ENCODE assay signal across 8 cellular contexts in the genomic region with DNA sequence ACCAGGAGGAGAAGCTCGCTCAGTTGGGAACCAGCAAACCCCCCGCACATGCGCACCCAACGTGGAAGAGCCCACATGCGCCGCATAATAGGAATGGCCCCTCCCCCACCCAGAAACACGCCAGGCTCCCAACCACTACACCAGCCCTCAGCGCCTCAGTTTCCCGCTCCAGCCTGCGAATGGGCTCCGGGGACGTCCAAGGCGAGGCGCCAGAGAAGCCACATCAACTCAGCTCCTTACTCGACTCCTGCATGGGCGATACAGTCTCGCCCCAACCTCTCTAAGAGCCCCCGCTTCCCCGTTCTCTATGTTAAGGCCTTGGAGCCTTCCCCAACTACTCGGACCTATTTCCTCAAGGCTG. TPM values are rescaled to one million over a fixed set of nuclear protein-coding genes. Genes with fewer than 3 reads are reported as not detected.
DNase-seq lines count a peak whose midpoint lies in the region; ATAC-seq and TF ChIP-seq lines count a peak whose summit lies in the region.

No MANE protein-coding gene starts in this region.

- H3K27me3 ChIP-seq in adipocyte (replicated peaks; ENCODE audit: control insufficient read depth, insufficient read depth, low read length) (no peaks in the 10 kb centered on the region), heart left ventricle (no peaks in the 10 kb centered on the region), vagina (no peaks in the 10 kb centered on the region)

- ATAC-seq in SK-N-SH treated with all-trans-retinoic acid at 6 μM for 48 hours (peak; percentile 78), heart left ventricle (peak; percentile 69 to 83 (median 80))

- H3K36me3 ChIP-seq in adipocyte (ENCODE audit: control insufficient read depth, insufficient read depth, low read length, severe bottlenecking) = peaks cover 41% of the 10 kb centered on the region
- peaks cover 0 to 46% (median 43%) of the 10 kb centered on the region in 9 donors for H3K36me3 ChIP-seq in heart left ventricle
- peaks cover 0 to 36% of the 10 kb centered on the region in 2 donors for H3K36me3 ChIP-seq in vagina

- no peaks in the 10 kb centered on the region for H3K9me3 ChIP-seq in adipocyte (ENCODE audit: control insufficient read depth, low read length)
- no peaks in the 10 kb centered on the region for H3K9me3 ChIP-seq in heart left ventricle
- no peaks in the 10 kb centered on the region for H3K9me3 ChIP-seq in vagina

- peak; percentile 87 for DNase-seq in activated effector memory CD4-positive, alpha-beta T cell treated with anti-CD3 and anti-CD28 coated beads, Interleukin-2, amount 50 U/mL, for 16 hours
- DNase-seq in activated effector memory CD4-positive, alpha-beta T cell treated with Interleukin-2 at 50 U/mL for 16 hours = no peak
- DNase-seq in LoVo (ENCODE audit: low spot score) (peak; percentile 71), adipocyte (ENCODE audit: low read depth) (peak; percentile 90), heart left ventricle (peak; percentile 79 to 84 (median 83)), posterior vena cava (ENCODE audit: low spot score) (peak; percentile 94), vagina (ENCODE audit: extremely low spot score in 2 of 2) (peak in 1 of 2 donors; percentile 93)

- 0 to 1% (median 0%) methylated on average over 14 to 20 of the region's 20 CpGs for WGBS in heart left ventricle, 4 donors

- H3K9ac ChIP-seq in adipocyte (ENCODE audit: low read length) = peak overlapping the region; percentile 100

- peak overlapping the region; percentile 100 for H3K4me3 ChIP-seq in adipocyte (ENCODE audit: low read length)
- H3K4me3 ChIP-seq in heart left ventricle = peak overlapping the region; percentile 68 to 96 (median 78)
- H3K4me3 ChIP-seq in vagina = peak overlapping the region; percentile 85 to 86

- H3K27ac ChIP-seq in heart left ventricle (peak overlapping the region; percentile 92 to 99 (median 96)), vagina (peak overlapping the region; percentile 97)

- TF ChIP-seq CTCF in heart left ventricle (IDR thresholded peaks at IDR 0.05) (no peak), vagina (IDR thresholded peaks at IDR 0.05) (no peak)

- H3K4me1 ChIP-seq in adipocyte (ENCODE audit: control insufficient read depth, insufficient read depth, low read length) = peaks cover 42% of the 10 kb centered on the region
- peaks cover 16 to 55% (median 39%) of the 10 kb centered on the region in 12 donors for H3K4me1 ChIP-seq in heart left ventricle
- H3K4me1 ChIP-seq in vagina = peaks cover 52% of the 10 kb centered on the region

- intact Hi-C loops in heart left ventricle (cut with DNase I) = loop anchor here in 9 of 10 donors (2.0 to 10.0 kb wide), 10 partner anchors 18 to 882 kb away; a partner anchor contains a TSS
- intact Hi-C loops in posterior vena cava (cut with DNase I) = no loop called here
- intact Hi-C loops in vagina (cut with DNase I) = loop anchor here (5.0 kb wide), 1 partner anchor 81 kb away; no protein-coding TSS in a partner anchor

- TF ChIP-seq POLR2A in heart left ventricle (IDR thresholded peaks at IDR 0.05) (no peak), vagina (IDR thresholded peaks at IDR 0.05) (peak in 1 of 2 donors; percentile 12)

TF ChIP-seq in SK-N-SH treated with all-trans-retinoic acid at 6 μM for 48 hours, 23 proteins besides CTCF, POLR2A, EP300 and RAD21:
- TF ChIP-seq TOX (CRISPR knock-in tag; IDR thresholded peaks at IDR 0.05; ENCODE audit: borderline replicate concordance) (no peak), SNAI2 (CRISPR knock-in tag; IDR thresholded peaks at IDR 0.05) (0 out of 2 replicates have a peak, but pooled peaks have one; percentile 5), ZFP3 (CRISPR knock-in tag; IDR thresholded peaks at IDR 0.05) (0 out of 2 replicates have a peak, but pooled peaks have one; percentile 38)

RNA-seq across cellular contexts. Expression of a gene that starts 0.5 kb away (rescaled TPM):
- total RNA-seq in heart left ventricle (100 to 1,000 TPM in 4 of 9 donors, 10 to 100 TPM in 5; 80.8 to 114 (median 99.7) TPM), posterior vena cava (100 to 1,000 TPM; 120 to 152 TPM), vagina (155 TPM)
- 100 to 1,000 TPM in 1 of 2 donors, 10 to 100 TPM in 1; 48.2 to 129 TPM for polyA plus RNA-seq in heart left ventricle

RNA-seq across cellular contexts. Expression of a gene that starts 18.5 kb away (rescaled TPM):
- total RNA-seq in heart left ventricle = 10 to 100 TPM; 58.9 to 85.6 (median 62.6) TPM
- polyA plus RNA-seq in heart left ventricle = 10 to 100 TPM; 18.2 to 46.4 TPM
- total RNA-seq in posterior vena cava = 10 to 100 TPM; 56.1 to 61.8 TPM
- total RNA-seq in vagina = 86.2 TPM

RNA-seq across cellular contexts. Expression of a gene that starts 51.3 kb away (rescaled TPM):
- total RNA-seq in heart left ventricle (10 to 100 TPM; 37.6 to 68.5 (median 42.8) TPM), posterior vena cava (10 to 100 TPM; 42.3 to 43.6 TPM), vagina (28.7 TPM)
- polyA plus RNA-seq in heart left ventricle = 10 to 100 TPM; 29.6 to 39.9 TPM

Comparison
In these comparisons a context has a peak if more than half of its experiments do, and no peak if none do; other contexts are left out.
1. intact Hi-C loops: an anchor here in heart left ventricle (2.0 to 10.0 kb wide) and vagina (5.0 kb wide); none called in posterior vena cava.